Comparison of ENCODE assay signal across 8 cellular contexts in genomic region chr11:68903631-68904457, GRCh38. TPM values are rescaled to one million over a fixed set of nuclear protein-coding genes. Genes with fewer than 3 reads are reported as not detected.
DNase-seq lines count a peak whose midpoint lies in the region; ATAC-seq and TF ChIP-seq lines count a peak whose summit lies in the region.

IGHMBP2 (plus strand) TSS chr11:68903891; CDS start chr11:68903953, 62 bp downstream.
MRPL21 (minus strand) TSS chr11:68903832; CDS start chr11:68903810, 22 bp downstream.

- H3K9ac ChIP-seq in HUES64 (ENCODE audit: low read depth, low read length) (peak within 1 kb of the TSS; percentile 96), fibroblast of lung (ENCODE audit: insufficient read depth, low read length) (peak within 1 kb of the TSS; percentile 92)

- TF ChIP-seq POLR2A in Peyer's patch (IDR thresholded peaks at IDR 0.05), result peak; percentile 47 to 67

- POLR2A ChIA-PET in naive thymus-derived CD4-positive, alpha-beta T cell (lab: Charles Lee), result interaction anchor here (0.6 to 1.7 kb wide), 2 partner anchors 61 to 334 kb away, joined by 4 read pairs; no protein-coding TSS in a partner anchor

- DNase-seq in Caki2 (ENCODE audit: low read depth), result peak; percentile 58
- DNase-seq in Peyer's patch, result peak; percentile 78 to 92 (median 90)
- DNase-seq in activated T-helper 1 cell treated with Interleukin-2 at 50 U/mL for 16 hours (ENCODE audit: low read depth), result peak; percentile 74
- peak; percentile 83 to 85 for DNase-seq in fibroblast of lung (ENCODE audit: low read depth in 2 of 2)
- peak; percentile 70 to 90 (median 83) for DNase-seq in naive thymus-derived CD4-positive, alpha-beta T cell
- DNase-seq in stimulated activated naive B cell treated with anti-CD40 and anti-IgM and Interleukin-4, amounts not matched to agents 10 μg/mL and 1 μg/mL and 100 μg/mL, for 72 hours, result peak; percentile 81

- peaks cover 0 to 3% (median 0%) of the 10 kb centered on the region in 11 donors for H3K9me3 Mint-ChIP-seq in naive thymus-derived CD4-positive, alpha-beta T cell
- H3K9me3 Mint-ChIP-seq in stimulated activated naive B cell treated with anti-CD40 and anti-IgM and Interleukin-4, amounts not matched to agents 10 μg/mL and 1 μg/mL and 100 μg/mL, for 72 hours, result no peaks in the 10 kb centered on the region

- H3K4me3 ChIP-seq in HUES64 (ENCODE audit: low read length) (peak within 1 kb of the TSS; percentile 99), Peyer's patch (peak within 1 kb of the TSS; percentile 77 to 92 (median 82)), fibroblast of lung (replicated peaks in 1 of 4; ENCODE audit: control extremely low read depth in 1 of 4, insufficient read depth in 1 of 4, low read depth in 3 of 4, low read length in 4 of 4) (peak within 1 kb of the TSS; percentile 84 to 97 (median 96))
- peak within 1 kb of the TSS; percentile 91 for H3K4me3 ChIP-seq in naive thymus-derived CD4-positive, alpha-beta T cell (ENCODE audit: low read length)

- H3K27me3 ChIP-seq in HUES64 (ENCODE audit: insufficient read depth, low read length) (no peaks in the 10 kb centered on the region), Peyer's patch (no peaks in the 10 kb centered on the region), fibroblast of lung (ENCODE audit: control insufficient read depth, insufficient read depth, low read length) (no peaks in the 10 kb centered on the region)
- no peaks in the 10 kb centered on the region for H3K27me3 ChIP-seq in naive thymus-derived CD4-positive, alpha-beta T cell (ENCODE audit: control insufficient read depth in 2 of 2, insufficient read depth in 2 of 2, low read length in 2 of 2)

- peaks cover 4 to 31% (median 9%) of the 10 kb centered on the region in 5 donors for H3K36me3 Mint-ChIP-seq in naive thymus-derived CD4-positive, alpha-beta T cell
- peaks cover 22 to 48% of the 10 kb centered on the region in 2 donors for H3K36me3 Mint-ChIP-seq in stimulated activated naive B cell treated with anti-CD40 and anti-IgM and Interleukin-4, amounts not matched to agents 10 μg/mL and 1 μg/mL and 100 μg/mL, for 72 hours

- peaks cover 30% of the 10 kb centered on the region for H3K36me3 ChIP-seq in HUES64 (ENCODE audit: insufficient read depth, low read length)
- peaks cover 0 to 38% (median 0%) of the 10 kb centered on the region in 3 donors for H3K36me3 ChIP-seq in Peyer's patch
- H3K36me3 ChIP-seq in fibroblast of lung (ENCODE audit: control insufficient read depth, insufficient read depth, low read length), result peaks cover 1% of the 10 kb centered on the region
- peaks cover 0 to 45% (median 0%) of the 10 kb centered on the region in 3 experiments for H3K36me3 ChIP-seq in naive thymus-derived CD4-positive, alpha-beta T cell (ENCODE audit: control insufficient read depth in 2 of 3, insufficient read depth in 3 of 3, low read length in 3 of 3)

- peak within 1 kb of the TSS; percentile 97 for H2AFZ ChIP-seq in fibroblast of lung (ENCODE audit: low read length)

- ATAC-seq in GM21381 (IDR thresholded peaks at IDR 0.05; ENCODE audit: unreplicated experiment), result peak; percentile 82
- peak; percentile 99 for ATAC-seq in naive thymus-derived CD4-positive, alpha-beta T cell
- ATAC-seq in stimulated activated naive B cell treated with anti-CD40 and anti-IgM and Interleukin-4, amounts not matched to agents 10 μg/mL and 1 μg/mL and 100 μg/mL, for 72 hours (replicated peaks), result peak; percentile 98

- H3K4me2 ChIP-seq in fibroblast of lung (ENCODE audit: extremely low read depth, insufficient read depth, low read length), result peak within 1 kb of the TSS; percentile 92

- CTCF ChIA-PET in naive thymus-derived CD4-positive, alpha-beta T cell (lab: Charles Lee), result interaction anchor here (1.0 to 1.9 kb wide), 2 partner anchors 78 to 102 kb away, joined by 3 to 4 read pairs; no protein-coding TSS in a partner anchor

- no peak for TF ChIP-seq CTCF in Peyer's patch (IDR thresholded peaks at IDR 0.05)
- TF ChIP-seq CTCF in fibroblast of lung (conservative IDR thresholded peaks at IDR 0.05 in 1 of 2, IDR thresholded peaks at IDR 0.05 in 1 of 2; ENCODE audit: low read depth in 1 of 2, low read length in 2 of 2), result no peak

- WGBS in HUES64, result under 1% methylated on average over 79 of the region's 79 CpGs

- H3K4me3 Mint-ChIP-seq in naive thymus-derived CD4-positive, alpha-beta T cell, result peak within 1 kb of the TSS; percentile 90 to 98 (median 96)
- peak within 1 kb of the TSS; percentile 97 for H3K4me3 Mint-ChIP-seq in stimulated activated naive B cell treated with anti-CD40 and anti-IgM and Interleukin-4, amounts not matched to agents 10 μg/mL and 1 μg/mL and 100 μg/mL, for 72 hours

- in situ Hi-C loops in Caki2 (cut with HindIII; ENCODE audit: low pct_unique_long_range_greater_than_20kb, low sequenced_read_pairs), result no loop called here

- no peaks in the 10 kb centered on the region for H3K27me3 Mint-ChIP-seq in naive thymus-derived CD4-positive, alpha-beta T cell
- H3K27me3 Mint-ChIP-seq in stimulated activated naive B cell treated with anti-CD40 and anti-IgM and Interleukin-4, amounts not matched to agents 10 μg/mL and 1 μg/mL and 100 μg/mL, for 72 hours, result no peaks in the 10 kb centered on the region

- H4K20me1 ChIP-seq in fibroblast of lung (ENCODE audit: control insufficient read depth, extremely low read depth, insufficient read depth, low read length), result no peaks in the 10 kb centered on the region

- H3K4me1 ChIP-seq in HUES64 (ENCODE audit: insufficient read depth, low read length) (peaks cover 9% of the 10 kb centered on the region; the same call in 1 of the 2 replicates), Peyer's patch (peaks cover 0 to 24% (median 8%) of the 10 kb centered on the region in 4 donors), fibroblast of lung (ENCODE audit: control insufficient read depth, extremely low read depth, insufficient read depth, low read length) (peaks cover 3% of the 10 kb centered on the region)
- H3K4me1 ChIP-seq in naive thymus-derived CD4-positive, alpha-beta T cell (ENCODE audit: control insufficient read depth in 2 of 2, insufficient read depth in 2 of 2, low read length in 2 of 2), result peaks cover 21% of the 10 kb centered on the region in 2 donors

- H3K9me3 ChIP-seq in HUES64 (ENCODE audit: insufficient read depth, low read depth, low read length) (no peaks in the 10 kb centered on the region), Peyer's patch (no peaks in the 10 kb centered on the region), fibroblast of lung (ENCODE audit: control insufficient read depth, insufficient read depth, low read depth, low read length) (no peaks in the 10 kb centered on the region)
- no peaks in the 10 kb centered on the region for H3K9me3 ChIP-seq in naive thymus-derived CD4-positive, alpha-beta T cell (ENCODE audit: control insufficient read depth in 2 of 3, low read length in 3 of 3)

- H3K27ac ChIP-seq in HUES64 (ENCODE audit: low read depth, low read length), result peak within 1 kb of the TSS; percentile 85
- peak within 1 kb of the TSS; percentile 72 to 82 (median 78) for H3K27ac ChIP-seq in Peyer's patch
- peak within 1 kb of the TSS; percentile 79 for H3K27ac ChIP-seq in fibroblast of lung (ENCODE audit: insufficient read depth, low read length)
- peak within 1 kb of the TSS; percentile 90 for H3K27ac ChIP-seq in naive thymus-derived CD4-positive, alpha-beta T cell (ENCODE audit: low read depth, low read length)

- peak within 1 kb of the TSS; percentile 89 to 95 (median 93) for H3K27ac Mint-ChIP-seq in naive thymus-derived CD4-positive, alpha-beta T cell
- peak within 1 kb of the TSS; percentile 97 for H3K27ac Mint-ChIP-seq in stimulated activated naive B cell treated with anti-CD40 and anti-IgM and Interleukin-4, amounts not matched to agents 10 μg/mL and 1 μg/mL and 100 μg/mL, for 72 hours

- intact Hi-C loops in naive thymus-derived CD4-positive, alpha-beta T cell (cut with micrococcal nuclease), result loop anchor here (1.0 to 10.0 kb wide), 9 partner anchors 58 to 771 kb away; partner anchors contain the start of genes TESMIN (in 2 of the 2), TPCN2 (in 2 of the 2), LTO1 (in 1 of the 2) and PPP6R3 (in 1 of the 2)

- H3K79me2 ChIP-seq in fibroblast of lung (ENCODE audit: control insufficient read depth, insufficient read depth, low read length), result peaks cover 52% of the 10 kb centered on the region

- H3K4me1 Mint-ChIP-seq in naive thymus-derived CD4-positive, alpha-beta T cell, result peaks cover 35 to 62% (median 48%) of the 10 kb centered on the region in 7 donors
- peaks cover 33 to 53% of the 10 kb centered on the region in 2 donors for H3K4me1 Mint-ChIP-seq in stimulated activated naive B cell treated with anti-CD40 and anti-IgM and Interleukin-4, amounts not matched to agents 10 μg/mL and 1 μg/mL and 100 μg/mL, for 72 hours

RNA-seq across cellular contexts. Expression of gene IGHMBP2, which starts in this region (rescaled TPM):
- total RNA-seq in Caki2 (2014; rRNA removed; shearing (Covaris generic); ENCODE audit: low replicate concordance), result 2.1 and 9.8 TPM in 2 replicates
- polyA plus RNA-seq in HUES64 (2013, experiment 1 of 2), result 9.1 TPM
- polyA plus RNA-seq in HUES64 (2013, experiment 2 of 2), result 9.3 TPM
- total RNA-seq in Peyer's patch (10 to 100 TPM; 30.2 to 59.5 (median 49.2) TPM), fibroblast of lung (7.7 and 8.6 TPM in 2 replicates)
- polyA plus RNA-seq in fibroblast of lung, result 5.2 and 6.9 TPM in 2 replicates
- 6.5 and 7.6 TPM in 2 replicates for polyA plus RNA-seq in fibroblast of lung (2012)
- 24.7 and 35.5 TPM in 2 replicates for polyA minus RNA-seq in fibroblast of lung (ENCODE audit: low replicate concordance)
- 10 to 100 TPM; 27.5 to 41.4 (median 32.2) TPM for total RNA-seq in naive thymus-derived CD4-positive, alpha-beta T cell
- polyA plus RNA-seq in naive thymus-derived CD4-positive, alpha-beta T cell, result 10 to 100 TPM in 1 of 2 donors, 1 to 10 TPM in 1; 4.4 to 12.6 TPM

RNA-seq across cellular contexts. Expression of gene MRPL21, which starts in this region (rescaled TPM):
- total RNA-seq in Caki2 (2014; rRNA removed; shearing (Covaris generic); ENCODE audit: low replicate concordance), result 83.5 and 94.0 TPM in 2 replicates
- 80.1 TPM for polyA plus RNA-seq in HUES64 (2013, experiment 1 of 2)
- 71.4 TPM for polyA plus RNA-seq in HUES64 (2013, experiment 2 of 2)
- total RNA-seq in Peyer's patch, result 10 to 100 TPM; 27.4 to 49.5 (median 38.1) TPM
- total RNA-seq in fibroblast of lung, result 40.1 and 59.9 TPM in 2 replicates
- polyA plus RNA-seq in fibroblast of lung, result 31.6 and 72.4 TPM in 2 replicates
- 58.3 and 95.5 TPM in 2 replicates for polyA plus RNA-seq in fibroblast of lung (2012)
- 15.2 and 19.5 TPM in 2 replicates for polyA minus RNA-seq in fibroblast of lung (ENCODE audit: low replicate concordance)
- total RNA-seq in naive thymus-derived CD4-positive, alpha-beta T cell, result 10 to 100 TPM; 29.6 to 71.1 (median 37.9) TPM
- polyA plus RNA-seq in naive thymus-derived CD4-positive, alpha-beta T cell, result 100 to 1,000 TPM; 114 to 133 TPM

Comparison
In these comparisons a context has a peak if more than half of its experiments do, and no peak if none do; other contexts are left out.
1. Peak in every context shown above with its lines: DNase-seq, ATAC-seq, H3K4me3 ChIP-seq and H3K27ac ChIP-seq.